Comparison of ENCODE assay signal across 8 cellular contexts in genomic region chr3:9891072-9891622, GRCh38. TPM values are rescaled to one million over a fixed set of nuclear protein-coding genes. Genes with fewer than 3 reads are reported as not detected.
DNase-seq lines count a peak whose midpoint lies in the region; ATAC-seq and TF ChIP-seq lines count a peak whose summit lies in the region.

No MANE protein-coding gene starts in this region.

- H3K27me3 ChIP-seq in mononuclear cell (ENCODE audit: insufficient read depth, low read length) = no peaks in the 10 kb centered on the region

- peaks cover 45% of the 10 kb centered on the region for H3K4me1 Mint-ChIP-seq in MCF 10A (ENCODE audit: insufficient read depth, unreplicated experiment)

- peak; percentile 2 for ATAC-seq in HG02884 (IDR thresholded peaks at IDR 0.05; ENCODE audit: unreplicated experiment)

- H3K9me3 Mint-ChIP-seq in MCF 10A (ENCODE audit: unreplicated experiment) = peaks cover 6% of the 10 kb centered on the region

- peak overlapping the region; percentile 98 for H3K4me3 ChIP-seq in mononuclear cell (ENCODE audit: low read length)

- CTCF ChIA-PET in MCF 10A (lab: Yijun Ruan, JAX) = interaction anchor here (0.9 to 1.7 kb wide), 8 partner anchors 22 to 158 kb away, joined by 3 to 8 read pairs (median 4); no protein-coding TSS in a partner anchor

- H3K36me3 Mint-ChIP-seq in MCF 10A (ENCODE audit: insufficient read depth, unreplicated experiment) = peaks cover 57% of the 10 kb centered on the region

- no peaks in the 10 kb centered on the region for H3K9me3 ChIP-seq in mononuclear cell (ENCODE audit: low read depth, low read length)

- H3K27me3 Mint-ChIP-seq in MCF 10A (ENCODE audit: insufficient read depth, unreplicated experiment) = no peaks in the 10 kb centered on the region

- DNase-seq in MCF 10A (ENCODE audit: unreplicated experiment) (no peak), NCI-H1694 treated with DMSO at 0.1 percent for 48 hours (lab: John Stamatoyannopoulos, UW) (no peak), GDM1 (lab: John Stamatoyannopoulos, UW) (no peak), NCI-H2196 treated with DMSO at 0.1 percent for 48 hours (lab: John Stamatoyannopoulos, UW; ENCODE audit: unreplicated experiment) (no peak)
- no peak for DNase-seq in activated CD8-positive, alpha-beta memory T cell treated with anti-CD3 and anti-CD28 coated beads, Interleukin-2, amount 50 U/mL, for 48 hours

- intact Hi-C loops in MCF 10A (cut with micrococcal nuclease) = no loop called here

- POLR2A ChIA-PET in MCF 10A (lab: Yijun Ruan, JAX) = interaction anchor here (0.6 to 4.4 kb wide), 23 partner anchors 9 to 1246 kb away, joined by 3 to 47 read pairs (median 5); partner anchors contain the start of genes CRELD1, IL17RC, IL17RE and RPUSD3

- no peak for TF ChIP-seq CTCF in 22Rv1 (IDR thresholded peaks at IDR 0.05)
- no peak for TF ChIP-seq CTCF in MCF 10A (IDR thresholded peaks at IDR 0.05; ENCODE audit: unreplicated experiment)

- TSS peak; percentile 60 for BruUV-seq in MCF 10A (replicated peaks; lab: Mats Ljungman, UMichigan)

- H3K4me3 Mint-ChIP-seq in MCF 10A (ENCODE audit: unreplicated experiment) = peak overlapping the region; percentile 91

- peak overlapping the region; percentile 75 for H3K27ac ChIP-seq in 22Rv1

- peaks cover 34% of the 10 kb centered on the region for H3K4me1 ChIP-seq in mononuclear cell (ENCODE audit: insufficient read depth, low read length)

- H3K27ac Mint-ChIP-seq in MCF 10A (ENCODE audit: low read depth, unreplicated experiment) = peak overlapping the region; percentile 98

RNA-seq across cellular contexts. Expression of gene JAGN1, which starts 0.7 kb away (rescaled TPM):
- total RNA-seq in MCF 10A (2022) (49.7 and 55.4 TPM in 2 replicates), mononuclear cell (15.0 TPM)

RNA-seq across cellular contexts. Expression of gene CIDEC, which starts 11.1 kb away (rescaled TPM):
- total RNA-seq in MCF 10A (2022) = not detected in 2 replicates
- not detected for total RNA-seq in mononuclear cell

RNA-seq across cellular contexts. Expression of gene IL17RE, which starts 11.5 kb away (rescaled TPM):
- total RNA-seq in MCF 10A (2022) = 5.0 and 5.5 TPM in 2 replicates
- 0.10 TPM for total RNA-seq in mononuclear cell

RNA-seq across cellular contexts. Expression of gene IL17RC, which starts 25.8 kb away (rescaled TPM):
- total RNA-seq in MCF 10A (2022) = 25.7 and 30.1 TPM in 2 replicates
- 2.7 TPM for total RNA-seq in mononuclear cell

RNA-seq across cellular contexts. Expression of gene CRELD1, which starts 42.5 kb away (rescaled TPM):
- total RNA-seq in MCF 10A (2022) = 13.4 and 19.9 TPM in 2 replicates
- total RNA-seq in mononuclear cell = 7.2 TPM
